Comparison of ENCODE assay signal across 1 cellular context in genomic region chr2:229921101-229921891, GRCh38.
A peak's percentile ranks its signal among the peaks of the same experiment; 100 is the strongest.
TF ChIP-seq lines count a peak whose summit lies in the region.

No MANE protein-coding gene starts in this region.

TF ChIP-seq in HepG2, 621 proteins besides CTCF, POLR2A, EP300 and RAD21 (continued from another document and continues in another):
- TF ChIP-seq GMEB1 (CRISPR knock-in tag; IDR thresholded peaks at IDR 0.05; ENCODE audit: borderline replicate concordance), result no peak
- TF ChIP-seq AGO2 (optimal IDR thresholded peaks at IDR 0.05; ENCODE audit: low read depth, low read length), result peak; percentile 80
- no peak for TF ChIP-seq ZNF713 (CRISPR knock-in tag; IDR thresholded peaks at IDR 0.05)
- TF ChIP-seq ZNF674 (CRISPR knock-in tag; IDR thresholded peaks at IDR 0.05; ENCODE audit: low read depth), result no peak
- no peak for TF ChIP-seq STAT6 (CRISPR knock-in tag; IDR thresholded peaks at IDR 0.05; ENCODE audit: borderline replicate concordance)
- peak; percentile 74 for TF ChIP-seq ZFY (CRISPR knock-in tag; IDR thresholded peaks at IDR 0.05)
- TF ChIP-seq POGK (CRISPR knock-in tag; conservative IDR thresholded peaks at IDR 0.05), result no peak
- TF ChIP-seq KDM5B (CRISPR knock-in tag; IDR thresholded peaks at IDR 0.05; ENCODE audit: borderline replicate concordance), result peak; percentile 47
- no peak for TF ChIP-seq LCORL (IDR thresholded peaks at IDR 0.05)
- no peak for TF ChIP-seq LCORL (CRISPR knock-in tag; IDR thresholded peaks at IDR 0.05)
- no peak for TF ChIP-seq STAT5B (CRISPR knock-in tag; IDR thresholded peaks at IDR 0.05)
- no peak for TF ChIP-seq ZBTB21 (CRISPR knock-in tag; IDR thresholded peaks at IDR 0.05)
- 0 out of 2 replicates have a peak, but pooled peaks have one; percentile 48 for TF ChIP-seq ZNF230 (CRISPR knock-in tag; IDR thresholded peaks at IDR 0.05)
- no peak for TF ChIP-seq ZNF83 (CRISPR knock-in tag; IDR thresholded peaks at IDR 0.05; ENCODE audit: borderline replicate concordance)
- TF ChIP-seq SNAI1 (CRISPR knock-in tag; IDR thresholded peaks at IDR 0.05; ENCODE audit: borderline replicate concordance), result no peak; the same call in 1 of the 2 replicates
- no peak for TF ChIP-seq PHB2 (IDR thresholded peaks at IDR 0.05; ENCODE audit: partially characterized antibody)
- TF ChIP-seq ZNF792 (CRISPR knock-in tag; IDR thresholded peaks at IDR 0.05), result peak; percentile 43; the same call in 1 of the 2 replicates
- TF ChIP-seq BORCS8-MEF2B (CRISPR knock-in tag; IDR thresholded peaks at IDR 0.05), result no peak; the same call in 1 of the 2 replicates
- TF ChIP-seq ZNF562 (CRISPR knock-in tag; IDR thresholded peaks at IDR 0.05; ENCODE audit: borderline replicate concordance), result no peak
- TF ChIP-seq XBP1 (CRISPR knock-in tag; IDR thresholded peaks at IDR 0.05), result no peak
- TF ChIP-seq E2F1 (CRISPR knock-in tag; IDR thresholded peaks at IDR 0.05), result no peak
- no peak for TF ChIP-seq ZNF891 (CRISPR knock-in tag; IDR thresholded peaks at IDR 0.05)
- TF ChIP-seq ZFAT (CRISPR knock-in tag; conservative IDR thresholded peaks at IDR 0.05), result no peak
- TF ChIP-seq TBP (CRISPR knock-in tag; IDR thresholded peaks at IDR 0.05), result no peak
- no peak for TF ChIP-seq UBTF (CRISPR knock-in tag; IDR thresholded peaks at IDR 0.05)
- TF ChIP-seq ETV5 (CRISPR knock-in tag; IDR thresholded peaks at IDR 0.05; ENCODE audit: borderline replicate concordance), result peak; percentile 89
- no peak for TF ChIP-seq ZFP36L2 (CRISPR knock-in tag; IDR thresholded peaks at IDR 0.05)
- no peak for TF ChIP-seq CHCHD3 (CRISPR knock-in tag; IDR thresholded peaks at IDR 0.05)
- no peak for TF ChIP-seq ZMYM3 (CRISPR knock-in tag; IDR thresholded peaks at IDR 0.05)
- 0 out of 2 replicates have a peak, but pooled peaks have one; percentile 36 for TF ChIP-seq ZNF333 (CRISPR knock-in tag; IDR thresholded peaks at IDR 0.05; ENCODE audit: borderline replicate concordance)
- TF ChIP-seq XRCC5 (optimal IDR thresholded peaks at IDR 0.05; ENCODE audit: low read length), result peak; percentile 68
- TF ChIP-seq ZNF816 (CRISPR knock-in tag; IDR thresholded peaks at IDR 0.05; ENCODE audit: borderline replicate concordance), result no peak
- TF ChIP-seq GATAD2A (CRISPR knock-in tag; IDR thresholded peaks at IDR 0.05), result no peak
- peak; percentile 76; the same call in 1 of the 2 replicates for TF ChIP-seq HIVEP1 (CRISPR knock-in tag; IDR thresholded peaks at IDR 0.05)
- TF ChIP-seq ATF2 (CRISPR knock-in tag; IDR thresholded peaks at IDR 0.05), result peak; percentile 40; the same call in 1 of the 2 replicates
- no peak for TF ChIP-seq ZNF646 (CRISPR knock-in tag; IDR thresholded peaks at IDR 0.05)
- TF ChIP-seq KLF12 (CRISPR knock-in tag; IDR thresholded peaks at IDR 0.05; ENCODE audit: borderline replicate concordance), result no peak; the same call in 1 of the 2 replicates
- TF ChIP-seq ZNF878 (CRISPR knock-in tag; IDR thresholded peaks at IDR 0.05), result no peak
- TF ChIP-seq SOX6 (IDR thresholded peaks at IDR 0.05), result no peak
- TF ChIP-seq SOX6 (CRISPR knock-in tag; IDR thresholded peaks at IDR 0.05), result peak; percentile 27
- TF ChIP-seq MLLT10 (CRISPR knock-in tag; IDR thresholded peaks at IDR 0.05), result no peak
- no peak for TF ChIP-seq ZNF18 (CRISPR knock-in tag; IDR thresholded peaks at IDR 0.05; ENCODE audit: insufficient replicate concordance)
- no peak for TF ChIP-seq ZNF337 (CRISPR knock-in tag; IDR thresholded peaks at IDR 0.05; ENCODE audit: borderline replicate concordance, low read depth)
- no peak for TF ChIP-seq TEAD3 (CRISPR knock-in tag; optimal IDR thresholded peaks at IDR 0.05; ENCODE audit: borderline replicate concordance)
- no peak for TF ChIP-seq SRY (CRISPR knock-in tag; IDR thresholded peaks at IDR 0.05)
- TF ChIP-seq ZNF839 (CRISPR knock-in tag; IDR thresholded peaks at IDR 0.05; ENCODE audit: borderline replicate concordance), result peak; percentile 30; the same call in 1 of the 2 replicates
- TF ChIP-seq ELF3 (CRISPR knock-in tag; IDR thresholded peaks at IDR 0.05), result peak; percentile 78; the same call in 1 of the 2 replicates
- no peak for TF ChIP-seq CENPX (CRISPR knock-in tag; IDR thresholded peaks at IDR 0.05)
